Comparison of ENCODE assay signal across 15 cellular contexts in the genomic region with DNA sequence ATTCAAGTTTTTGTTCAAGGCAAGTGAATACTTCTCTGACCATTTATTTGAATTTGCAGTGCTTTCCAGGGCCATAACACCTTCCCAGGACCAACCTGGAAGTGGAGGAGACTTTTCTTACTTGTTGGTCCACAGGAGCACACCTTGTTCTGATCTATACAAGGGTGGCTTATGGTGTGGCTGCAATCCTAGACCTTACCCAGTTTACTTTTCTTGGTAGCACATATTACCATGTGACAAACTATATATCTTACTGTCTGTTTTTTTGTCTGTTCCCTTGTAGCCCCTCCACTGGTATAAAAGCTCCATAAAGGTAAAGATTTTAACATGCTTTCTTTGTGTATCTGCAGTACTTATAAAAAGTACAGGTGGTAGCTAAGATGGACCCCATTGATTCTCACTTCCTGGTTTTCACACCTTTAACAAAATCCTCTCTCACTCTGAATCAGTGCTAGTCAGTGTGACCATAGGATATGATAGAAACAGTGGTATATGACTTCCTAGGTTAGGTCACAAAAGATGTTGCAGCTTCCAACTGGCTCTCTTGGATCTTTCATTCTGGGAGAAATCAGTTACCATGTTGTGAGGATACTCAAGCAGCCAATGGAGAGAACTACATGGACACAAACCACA. TPM values are rescaled to one million over a fixed set of nuclear protein-coding genes. Genes with fewer than 3 reads are reported as not detected.
A peak's percentile ranks its signal among the peaks of the same experiment; 100 is the strongest.
DNase-seq lines count a peak whose midpoint lies in the region; ATAC-seq and TF ChIP-seq lines count a peak whose summit lies in the region.
"Had no signal": no experiment of that assay in that cellular context is flagged by ENCODE, and none has a peak within 500 bp of the region (broad histone marks: within the 10 kb centered on the region; RNA-seq: fewer than 3 reads in every experiment).

No MANE protein-coding gene starts in this region.

- no peaks in the 10 kb centered on the region for H3K9me3 ChIP-seq in BE2C
- H3K9me3 ChIP-seq: SK-N-SH had no signal

- no peak for TF ChIP-seq CTCF in BE2C (IDR thresholded peaks at IDR 0.05; ENCODE audit: low read depth, low read length)

- no peaks in the 10 kb centered on the region for H3K27me3 Mint-ChIP-seq in memory B cell

- H3K9me3 Mint-ChIP-seq in memory B cell, result no peaks in the 10 kb centered on the region
- H3K9me3 Mint-ChIP-seq: neural crest cell had no signal

- peaks cover 2% of the 10 kb centered on the region for H3K27me3 ChIP-seq in BE2C

- no peak overlapping the region for H3K4me3 ChIP-seq in BE2C (ENCODE audit: low read depth, low read length)

- H3K4me1 ChIP-seq in BE2C, result no peaks in the 10 kb centered on the region; the same call in 1 of the 2 replicates

- DNase-seq in memory B cell (ENCODE audit: low spot score in 2 of 2) (no peak), D341Med (ENCODE audit: low spot score) (no peak), T-helper 2 cell (no peak), BE2C (no peak)
- DNase-seq in stimulated activated CD4-positive, alpha-beta T cell treated with anti-CD3 and anti-CD28 coated beads, Interleukin-12 subunit alpha, Interleukin-12 subunit beta, amount 100 ng/mL, for 4 hours, result no peak
- DNase-seq: activated CD8-positive, alpha-beta memory T cell treated with anti-CD3 and anti-CD28 coated beads, Interleukin-2, amount 10 ng/mL, durations not matched to agents 7 days and 5 days; activated naive CD4-positive, alpha-beta T cell treated with anti-CD3 and anti-CD28 coated beads, Interleukin-2, amount 50 U/mL, for 16 hours; effector CD8-positive, alpha-beta T cell; NCI-H2081 treated with DMSO at 0.1 percent for 48 hours; SK-N-SH had no signal

- H3K36me3 ChIP-seq in BE2C, result no peaks in the 10 kb centered on the region

- H3K4me3 Mint-ChIP-seq in memory B cell, result no peak overlapping the region
- H3K4me3 Mint-ChIP-seq: activated CD8-positive, alpha-beta memory T cell treated with anti-CD3 and anti-CD28 coated beads, Interleukin-2, amount 10 ng/mL, durations not matched to agents 7 days and 5 days; neural crest cell had no signal

- H3K36me3 Mint-ChIP-seq in memory B cell, result no peaks in the 10 kb centered on the region
- H3K36me3 Mint-ChIP-seq: activated CD8-positive, alpha-beta memory T cell treated with anti-CD3 and anti-CD28 coated beads, Interleukin-2, amount 10 ng/mL, durations not matched to agents 7 days and 5 days had no signal

- H3K4me1 Mint-ChIP-seq in memory B cell, result no peaks in the 10 kb centered on the region

- no peak overlapping the region for H3K27ac Mint-ChIP-seq in memory B cell
- H3K27ac Mint-ChIP-seq: activated CD8-positive, alpha-beta memory T cell treated with anti-CD3 and anti-CD28 coated beads, Interleukin-2, amount 10 ng/mL, durations not matched to agents 7 days and 5 days had no signal

- peak; percentile 81 for ATAC-seq in GM18868 (IDR thresholded peaks at IDR 0.05; ENCODE audit: unreplicated experiment)
- ATAC-seq in GM21423 (IDR thresholded peaks at IDR 0.05; ENCODE audit: unreplicated experiment), result peak; percentile 72
- ATAC-seq in HG02981 (IDR thresholded peaks at IDR 0.05; ENCODE audit: unreplicated experiment), result peak; percentile 53
- ATAC-seq in memory B cell (ENCODE audit: low read depth), result peak; percentile 56
- ATAC-seq: activated CD8-positive, alpha-beta memory T cell treated with anti-CD3 and anti-CD28 coated beads, Interleukin-2, amount 10 ng/mL, durations not matched to agents 7 days and 5 days had no signal

RNA-seq across cellular contexts. Expression of gene ASB4, which starts 5.6 kb away (rescaled TPM):
- not detected for polyA plus RNA-seq in BE2C (2012; ENCODE audit: insufficient read depth, insufficient read length, low read depth)
- polyA plus RNA-seq: BJ, SK-N-SH had no signal

RNA-seq across cellular contexts. Expression of gene PON2, which starts 45.3 kb away (rescaled TPM):
- polyA plus RNA-seq in BE2C (2012; ENCODE audit: insufficient read depth, insufficient read length, low read depth), result 6.8 TPM
